ENCODE assay signal across 19 cellular contexts in the genomic region with DNA sequence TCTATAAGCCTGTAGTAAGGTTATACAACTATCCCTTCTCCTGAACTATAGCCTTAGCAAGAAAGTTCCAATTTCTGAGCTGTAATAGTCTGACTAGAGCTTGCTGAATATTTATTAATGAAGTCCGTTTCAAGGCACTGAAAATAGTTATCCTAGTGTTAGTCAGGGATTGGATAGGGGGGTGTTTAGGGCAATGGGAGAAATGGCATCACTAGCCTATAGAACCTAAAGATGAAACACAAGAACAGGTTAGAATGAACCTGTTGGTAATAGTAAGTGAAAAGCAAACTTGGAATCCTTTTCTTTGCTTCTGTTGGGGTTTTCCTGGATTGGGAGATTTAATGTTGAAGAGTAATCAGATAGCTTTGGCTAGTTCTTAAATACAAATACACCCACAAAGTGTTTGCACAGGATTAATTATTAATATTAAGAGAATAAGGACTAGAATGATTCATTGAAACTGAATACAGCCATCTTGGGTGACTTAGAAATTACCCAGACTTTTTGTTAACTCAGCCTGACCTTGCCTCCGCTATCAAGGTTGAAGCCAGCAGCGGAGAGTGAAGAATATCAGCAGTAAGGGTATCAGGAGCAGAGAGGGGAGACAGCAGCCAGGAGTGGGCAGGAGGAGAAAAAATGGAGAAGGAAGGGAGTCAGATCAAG. TPM values are rescaled to one million over a fixed set of nuclear protein-coding genes. Genes with fewer than 3 reads are reported as not detected.
DNase-seq lines count a peak whose midpoint lies in the region; ATAC-seq and TF ChIP-seq lines count a peak whose summit lies in the region.
"Had no signal": no experiment of that assay in that cellular context is flagged by ENCODE, and none has a peak within 500 bp of the region (broad histone marks: within the 10 kb centered on the region; RNA-seq: fewer than 3 reads in every experiment).

No MANE protein-coding gene starts in this region.

- H3K36me3 Mint-ChIP-seq in Calu3 (ENCODE audit: insufficient read depth, unreplicated experiment) (peaks cover 30% of the 10 kb centered on the region), T-helper 17 cell (ENCODE audit: low read depth) (peaks cover 5% of the 10 kb centered on the region), progenitor cell of endocrine pancreas (ENCODE audit: insufficient read depth) (peaks cover 4% of the 10 kb centered on the region)

- TF ChIP-seq CTCF in Calu3 (IDR thresholded peaks at IDR 0.05; ENCODE audit: unreplicated experiment) (no peak), progenitor cell of endocrine pancreas (IDR thresholded peaks at IDR 0.05; ENCODE audit: unreplicated experiment) (no peak)

- H3K27ac Mint-ChIP-seq in Calu3 (ENCODE audit: unreplicated experiment), result peak overlapping the region; percentile 88
- H3K27ac Mint-ChIP-seq in T-helper 17 cell, result peak overlapping the region; percentile 83
- H3K27ac Mint-ChIP-seq in progenitor cell of endocrine pancreas, result peak overlapping the region; percentile 92

- ATAC-seq in T-helper 17 cell, result no peak
- peak; percentile 69 for ATAC-seq in left lobe of liver
- no peak for ATAC-seq in HG02798 (IDR thresholded peaks at IDR 0.05; ENCODE audit: poor library complexity, unreplicated experiment)
- ATAC-seq: activated T-cell treated with anti-CD3 and anti-CD28 coated beads, Interleukin-2, amount 50 U/mL, for 4 hours; esophagus mucosa; heart left ventricle had no signal

- H3K9me3 ChIP-seq in T-helper 17 cell (ENCODE audit: control insufficient read depth, low read length, poor library complexity, severe bottlenecking), result no peaks in the 10 kb centered on the region
- H3K9me3 ChIP-seq: heart left ventricle had no signal

- H3K4me1 Mint-ChIP-seq in Calu3 (ENCODE audit: low read depth, unreplicated experiment), result peaks cover 35% of the 10 kb centered on the region
- peaks cover 43% of the 10 kb centered on the region for H3K4me1 Mint-ChIP-seq in T-helper 17 cell
- H3K4me1 Mint-ChIP-seq in progenitor cell of endocrine pancreas (ENCODE audit: low read depth), result peaks cover 21% of the 10 kb centered on the region

- intact Hi-C loops in Calu3 (cut with micrococcal nuclease; ENCODE audit: unreplicated experiment), result loop anchor here (2.0 kb wide), 1 partner anchor 14 kb away; the partner anchor contains the start of gene CCNT2

- H3K27me3 Mint-ChIP-seq in Calu3 (ENCODE audit: unreplicated experiment) (no peaks in the 10 kb centered on the region), T-helper 17 cell (no peaks in the 10 kb centered on the region), progenitor cell of endocrine pancreas (no peaks in the 10 kb centered on the region)

- BruUV-seq in Calu3 (replicated peaks; lab: Mats Ljungman, UMichigan), result no TSS peak

- no peak for DNase-seq in Calu3
- DNase-seq in T-helper 17 cell, result no peak
- DNase-seq in left lobe of liver (ENCODE audit: low spot score), result no peak
- DNase-seq in progenitor cell of endocrine pancreas (ENCODE audit: low spot score, unreplicated experiment), result no peak
- DNase-seq in GDM1 (lab: John Stamatoyannopoulos, UW), result no peak
- DNase-seq in amygdala (lab: John Stamatoyannopoulos, UW), result no peak
- DNase-seq: activated CD4-positive, alpha-beta T cell treated with anti-CD3 and anti-CD28 coated beads for 4 hours; activated T-cell treated with anti-CD3 and anti-CD28 coated beads, Interleukin-2, amount 50 U/mL, for 4 hours; amniotic stem cell; C1 segment of cervical spinal cord; H7; heart left ventricle; NK-92 treated with Interleukin-12 subunit alpha and Interleukin-12 subunit beta, amount 100 ng/mL, for 24 hours; SHP77 treated with DMSO at 0.1 percent for 48 hours; stimulated activated naive CD4-positive, alpha-beta T cell; T-helper 9 cell had no signal

- H3K9me3 Mint-ChIP-seq in Calu3 (ENCODE audit: low read depth, unreplicated experiment) (no peaks in the 10 kb centered on the region), progenitor cell of endocrine pancreas (ENCODE audit: low read depth) (no peaks in the 10 kb centered on the region)
- H3K9me3 Mint-ChIP-seq: activated T-cell treated with anti-CD3 and anti-CD28 coated beads, Interleukin-2, amount 50 U/mL, for 4 hours; neural crest cell had no signal

- H3K4me3 Mint-ChIP-seq in Calu3 (ENCODE audit: low read depth, unreplicated experiment), result peak overlapping the region; percentile 63
- H3K4me3 Mint-ChIP-seq in T-helper 17 cell, result peak overlapping the region; percentile 68
- no peak overlapping the region for H3K4me3 Mint-ChIP-seq in progenitor cell of endocrine pancreas (ENCODE audit: low read depth)
- H3K4me3 Mint-ChIP-seq: activated T-cell treated with anti-CD3 and anti-CD28 coated beads, Interleukin-2, amount 50 U/mL, for 4 hours; neural crest cell had no signal

- CTCF ChIA-PET in Calu3 (lab: Charles Lee), result interaction anchor here (1.1 kb wide), 1 partner anchor 10 kb away, joined by 3 read pairs; no protein-coding TSS in a partner anchor

RNA-seq across cellular contexts. Expression of gene CCNT2, which starts 14.4 kb away (rescaled TPM):
- total RNA-seq in Calu3 (2022) (40.0 and 43.8 TPM in 2 replicates), T-helper 17 cell (10 to 100 TPM; 56.9 to 80.5 TPM), left lobe of liver (19.5 TPM), progenitor cell of endocrine pancreas (74.8 and 76.0 TPM in 2 replicates)
